2 cellular contexts compared by ENCODE assay signal in genomic region chr16:4366016-4366415, GRCh38.
TF ChIP-seq lines count a peak whose summit lies in the region.

No MANE protein-coding gene starts in this region.

TF ChIP-seq in HepG2, 621 proteins besides CTCF, POLR2A, EP300 and RAD21:
- TF ChIP-seq ZNF644 (CRISPR knock-in tag; IDR thresholded peaks at IDR 0.05; ENCODE audit: low read depth): no peak
- no peak for TF ChIP-seq IKZF4 (CRISPR knock-in tag; IDR thresholded peaks at IDR 0.05; ENCODE audit: borderline replicate concordance, low read depth, not compliant biosample characterization)
- TF ChIP-seq NFIB (CRISPR knock-in tag; IDR thresholded peaks at IDR 0.05; ENCODE audit: borderline replicate concordance): no peak
- no peak for TF ChIP-seq ZNF572 (CRISPR knock-in tag; IDR thresholded peaks at IDR 0.05)
- TF ChIP-seq CBX5 (CRISPR knock-in tag; IDR thresholded peaks at IDR 0.05; ENCODE audit: borderline replicate concordance): no peak
- no peak for TF ChIP-seq TSC22D2 (CRISPR knock-in tag; IDR thresholded peaks at IDR 0.05; ENCODE audit: borderline replicate concordance)
- no peak for TF ChIP-seq SMAD3 (CRISPR knock-in tag; IDR thresholded peaks at IDR 0.05)
- TF ChIP-seq PREB (CRISPR knock-in tag; IDR thresholded peaks at IDR 0.05): no peak
- no peak for TF ChIP-seq PTBP1 (IDR thresholded peaks at IDR 0.05; ENCODE audit: low read depth, low read length, poor library complexity, severe bottlenecking)
- TF ChIP-seq SP1 (IDR thresholded peaks at IDR 0.05): no peak
- TF ChIP-seq SP1 (CRISPR knock-in tag; IDR thresholded peaks at IDR 0.05): no peak
- no peak for TF ChIP-seq PHF21A (CRISPR knock-in tag; IDR thresholded peaks at IDR 0.05)
- no peak for TF ChIP-seq SRSF9 (IDR thresholded peaks at IDR 0.05; ENCODE audit: borderline replicate concordance, insufficient read depth, low read depth, low read length, poor library complexity, severe bottlenecking)

TF ChIP-seq in HEK293T, 16 proteins besides CTCF, POLR2A, EP300 and RAD21:
- no peak for TF ChIP-seq FOXK2 (IDR thresholded peaks at IDR 0.05)
- no peak for TF ChIP-seq CTBP1 (IDR thresholded peaks at IDR 0.05; ENCODE audit: borderline replicate concordance)
- no peak for TF ChIP-seq LEF1 (IDR thresholded peaks at IDR 0.05; ENCODE audit: borderline replicate concordance)
- no peak for TF ChIP-seq BHLHE40 (IDR thresholded peaks at IDR 0.05; ENCODE audit: borderline replicate concordance)
- TF ChIP-seq SUZ12 (IDR thresholded peaks at IDR 0.05): no peak
- TF ChIP-seq ARNT (IDR thresholded peaks at IDR 0.05): no peak
- TF ChIP-seq FOXA1 (IDR thresholded peaks at IDR 0.05): no peak
- TF ChIP-seq HDGF (IDR thresholded peaks at IDR 0.05; ENCODE audit: borderline replicate concordance): no peak
- TF ChIP-seq ZNF384 (IDR thresholded peaks at IDR 0.05): no peak
- no peak for TF ChIP-seq L3MBTL2 (conservative IDR thresholded peaks at IDR 0.05)
- TF ChIP-seq TARDBP (IDR thresholded peaks at IDR 0.05): no peak
